In genomic region chr17:16486373-16487250, GRCh38 we compare ENCODE assay signal across 8 cellular contexts. TPM values are rescaled to one million over a fixed set of nuclear protein-coding genes. Genes with fewer than 3 reads are reported as not detected.
DNase-seq lines count a peak whose midpoint lies in the region; ATAC-seq and TF ChIP-seq lines count a peak whose summit lies in the region.

No MANE protein-coding gene starts in this region.

- intact Hi-C loops in lower leg skin (cut with DNase I; ENCODE audit: low total_unique reads) (no loop called here), tibial artery (cut with DNase I; ENCODE audit: low total_unique reads) (loop anchor here (5.0 kb wide), 1 partner anchor 1206 kb away; no protein-coding TSS in a partner anchor)

- TF ChIP-seq CTCF in lower leg skin (IDR thresholded peaks at IDR 0.05) (no peak), tibial artery (IDR thresholded peaks at IDR 0.05) (no peak)

- peaks cover 0 to 38% (median 24%) of the 10 kb centered on the region in 4 donors for H3K4me1 ChIP-seq in tibial artery

- DNase-seq in DMS153 (lab: John Stamatoyannopoulos, UW) (peak; percentile 89), NCI-H2196 (lab: John Stamatoyannopoulos, UW; ENCODE audit: unreplicated experiment) (peak; percentile 89), dedifferentiated amniotic fluid mesenchymal stem cell (ENCODE audit: extremely low spot score) (peak; percentile 22), lower leg skin (ENCODE audit: low spot score in 2 of 2) (peak; percentile 77 to 96), tibial artery (peak; percentile 61 to 85)

- H3K27me3 ChIP-seq in tibial artery: peaks cover 0 to 7% of the 10 kb centered on the region in 2 donors

- no peak overlapping the region for H3K4me3 ChIP-seq in lower leg skin (ENCODE audit: low read depth, poor library complexity, severe bottlenecking)
- peak overlapping the region; percentile 21 to 33 for H3K4me3 ChIP-seq in tibial artery

- ATAC-seq in HG03280 (IDR thresholded peaks at IDR 0.05; ENCODE audit: unreplicated experiment): no peak
- ATAC-seq in HG02852 (IDR thresholded peaks at IDR 0.05; ENCODE audit: unreplicated experiment): no peak
- ATAC-seq in HG02571 (IDR thresholded peaks at IDR 0.05; ENCODE audit: unreplicated experiment): no peak

- no peaks in the 10 kb centered on the region for H3K9me3 ChIP-seq in tibial artery

- TF ChIP-seq POLR2A in lower leg skin (IDR thresholded peaks at IDR 0.05): no peak

- peak overlapping the region; percentile 52 to 58 for H3K27ac ChIP-seq in tibial artery

- WGBS in lower leg skin, 2 donors: 17 to 38% methylated on average over 23 to 24 of the region's 24 CpGs

- H3K36me3 ChIP-seq in tibial artery: no peaks in the 10 kb centered on the region

RNA-seq across cellular contexts. Expression of gene LRRC75A, which starts 5.4 kb away (rescaled TPM):
- total RNA-seq in lower leg skin: 1 to 10 TPM in 2 of 4 donors, under 1 TPM in 2; 0.74 to 1.6 (median 0.99) TPM

Comparison
In these comparisons a context has a peak if more than half of its experiments do, and no peak if none do; other contexts are left out.
1. DNase-seq: peak in every context shown above with its lines; median percentile 89 in DMS153; 89 in NCI-H2196; 86 in lower leg skin; 73 in tibial artery; 22 in dedifferentiated amniotic fluid mesenchymal stem cell.